ENCODE assay signal across 8 cellular contexts in the genomic region with DNA sequence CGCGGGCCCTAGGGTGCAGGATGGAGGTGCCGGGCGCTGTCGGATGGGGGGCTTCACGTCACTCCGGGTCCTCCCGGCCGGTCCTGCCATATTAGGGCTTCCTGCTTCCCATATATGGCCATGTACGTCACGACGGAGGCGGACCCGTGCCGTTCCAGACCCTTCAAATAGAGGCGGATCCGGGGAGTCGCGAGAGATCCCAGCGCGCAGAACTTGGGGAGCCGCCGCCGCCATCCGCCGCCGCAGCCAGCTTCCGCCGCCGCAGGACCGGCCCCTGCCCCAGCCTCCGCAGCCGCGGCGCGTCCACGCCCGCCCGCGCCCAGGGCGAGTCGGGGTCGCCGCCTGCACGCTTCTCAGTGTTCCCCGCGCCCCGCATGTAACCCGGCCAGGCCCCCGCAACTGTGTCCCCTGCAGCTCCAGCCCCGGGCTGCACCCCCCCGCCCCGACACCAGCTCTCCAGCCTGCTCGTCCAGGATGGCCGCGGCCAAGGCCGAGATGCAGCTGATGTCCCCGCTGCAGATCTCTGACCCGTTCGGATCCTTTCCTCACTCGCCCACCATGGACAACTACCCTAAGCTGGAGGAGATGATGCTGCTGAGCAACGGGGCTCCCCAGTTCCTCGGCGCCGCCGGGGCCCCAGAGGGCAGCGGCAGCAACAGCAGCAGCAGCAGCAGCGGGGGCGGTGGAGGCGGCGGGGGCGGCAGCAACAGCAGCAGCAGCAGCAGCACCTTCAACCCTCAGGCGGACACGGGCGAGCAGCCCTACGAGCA. TPM values are rescaled to one million over a fixed set of nuclear protein-coding genes. Genes with fewer than 3 reads are reported as not detected.
DNase-seq lines count a peak whose midpoint lies in the region; TF ChIP-seq lines count a peak whose summit lies in the region.

A gene (plus strand): TSS at position 192 of the 770 bp plus-strand sequence. CDS start 283 bp downstream, at position 475.

- peak within 1 kb of the TSS; percentile 95 for H3K4me2 ChIP-seq in mesenchymal stem cell (ENCODE audit: low read length, poor library complexity, severe bottlenecking)

- no peaks in the 10 kb centered on the region for H3K9me3 ChIP-seq in effector memory CD4-positive, alpha-beta T cell (ENCODE audit: control insufficient read depth, low read length)
- H3K9me3 ChIP-seq in mesenchymal stem cell (ENCODE audit: control insufficient read depth, low read length), result no peaks in the 10 kb centered on the region

- peak within 1 kb of the TSS; percentile 94 for H3K9ac ChIP-seq in mesenchymal stem cell (ENCODE audit: low read length)

- H3K79me1 ChIP-seq in mesenchymal stem cell (replicated peaks; ENCODE audit: low read length, poor library complexity, severe bottlenecking), result peaks cover 5% of the 10 kb centered on the region

- peak within 1 kb of the TSS; percentile 84 for H2AFZ ChIP-seq in mesenchymal stem cell (ENCODE audit: low read depth, low read length)

- no peaks in the 10 kb centered on the region for H3K27me3 ChIP-seq in effector memory CD4-positive, alpha-beta T cell (replicated peaks; ENCODE audit: control insufficient read depth, insufficient read depth, low read length, poor library complexity, severe bottlenecking)
- no peaks in the 10 kb centered on the region for H3K27me3 ChIP-seq in mesenchymal stem cell (ENCODE audit: control insufficient read depth in 1 of 2, insufficient read depth in 1 of 2, low read length in 2 of 2)

- peak; percentile 84 for DNase-seq in COLO668 (lab: John Stamatoyannopoulos, UW; ENCODE audit: unreplicated experiment)
- DNase-seq in GM20000 (ENCODE audit: low spot score), result peak; percentile 96
- DNase-seq in HS-27A (ENCODE audit: low read depth), result peak; percentile 55
- DNase-seq in NOMO-1 (lab: John Stamatoyannopoulos, UW; ENCODE audit: unreplicated experiment in 2 of 2), result peak; percentile 86 to 89
- peak; percentile 91 to 94 for DNase-seq in activated CD8-positive, alpha-beta memory T cell treated with anti-CD3 and anti-CD28 coated beads for 4 hours (ENCODE audit: low read depth in 2 of 2)
- DNase-seq in effector memory CD4-positive, alpha-beta T cell, result peak; percentile 94 to 96 (median 94)
- peak; percentile 95 for DNase-seq in mesenchymal stem cell
- DNase-seq in stimulated activated CD8-positive, alpha-beta memory T cell treated with anti-CD3 and anti-CD28 coated beads, Interleukin-12 subunit alpha, Interleukin-12 subunit beta, amount 100 ng/mL, for 24 hours (ENCODE audit: extremely low read depth), result peak; percentile 84

- peak within 1 kb of the TSS in 1 of 2 experiments; percentile 77 for H3K14ac ChIP-seq in mesenchymal stem cell (ENCODE audit: low read length in 2 of 2)

- peak within 1 kb of the TSS; percentile 72 to 82 for H3K4ac ChIP-seq in mesenchymal stem cell (ENCODE audit: low read depth in 1 of 2, low read length in 2 of 2)

- peak within 1 kb of the TSS; percentile 90 for H3K4me3 ChIP-seq in effector memory CD4-positive, alpha-beta T cell (ENCODE audit: insufficient read depth, low read depth, low read length, poor library complexity, severe bottlenecking)
- peak within 1 kb of the TSS; percentile 77 to 92 for H3K4me3 ChIP-seq in mesenchymal stem cell (ENCODE audit: insufficient read depth in 1 of 2, low read depth in 1 of 2, low read length in 2 of 2)

- H3K36me3 ChIP-seq in effector memory CD4-positive, alpha-beta T cell (ENCODE audit: control insufficient read depth, insufficient read depth, low read length), result no peaks in the 10 kb centered on the region
- peaks cover 13 to 16% of the 10 kb centered on the region in 2 experiments for H3K36me3 ChIP-seq in mesenchymal stem cell (ENCODE audit: control insufficient read depth in 1 of 2, insufficient read depth in 2 of 2, low read depth in 1 of 2, low read length in 2 of 2)

- H3K23ac ChIP-seq in mesenchymal stem cell (ENCODE audit: low read length in 2 of 2), result peak within 1 kb of the TSS in 1 of 2 experiments; percentile 70

- 1% methylated on average over 66 of the region's 76 CpGs for WGBS in mesenchymal stem cell

- H3K27ac ChIP-seq in effector memory CD4-positive, alpha-beta T cell (ENCODE audit: insufficient read depth, low read length, poor library complexity, severe bottlenecking), result peak within 1 kb of the TSS; percentile 97
- H3K27ac ChIP-seq in mesenchymal stem cell (ENCODE audit: low read length, poor library complexity, severe bottlenecking), result peak within 1 kb of the TSS; percentile 93

- peak within 1 kb of the TSS; percentile 91 for H2BK120ac ChIP-seq in mesenchymal stem cell (ENCODE audit: low read depth, low read length)

- H2BK5ac ChIP-seq in mesenchymal stem cell (ENCODE audit: low read depth, low read length, poor library complexity, severe bottlenecking), result peak within 1 kb of the TSS; percentile 36

- peak within 1 kb of the TSS; percentile 94 for H4K91ac ChIP-seq in mesenchymal stem cell (ENCODE audit: low read length)

- H3K18ac ChIP-seq in mesenchymal stem cell (ENCODE audit: low read depth in 1 of 2, low read length in 2 of 2), result peak within 1 kb of the TSS; percentile 95 to 98

- peak within 1 kb of the TSS; percentile 92 for H2BK15ac ChIP-seq in mesenchymal stem cell (ENCODE audit: low read depth, poor library complexity, severe bottlenecking)

- peak within 1 kb of the TSS in 1 of 2 experiments; percentile 95 for H2BK12ac ChIP-seq in mesenchymal stem cell (ENCODE audit: low read length in 2 of 2)

- no peak within 1 kb of the TSS for H2AK5ac ChIP-seq in mesenchymal stem cell (ENCODE audit: low read length, severe bottlenecking)

- peak within 1 kb of the TSS; percentile 96 for H4K8ac ChIP-seq in mesenchymal stem cell (ENCODE audit: low read length)

- peaks cover 22% of the 10 kb centered on the region for H3K4me1 ChIP-seq in effector memory CD4-positive, alpha-beta T cell (ENCODE audit: control insufficient read depth, insufficient read depth, low read length, poor library complexity, severe bottlenecking)
- H3K4me1 ChIP-seq in mesenchymal stem cell (ENCODE audit: control insufficient read depth, insufficient read depth, low read depth, low read length), result peaks cover 27% of the 10 kb centered on the region

- TF ChIP-seq CTCF in GM20000 (IDR thresholded peaks at IDR 0.05; ENCODE audit: extremely low read depth, missing control alignments), result no peak

RNA-seq across cellular contexts. Expression of the gene that starts here (rescaled TPM):
- polyA plus RNA-seq in mesenchymal stem cell (2013, experiment 1 of 2), result 459 TPM
- polyA plus RNA-seq in mesenchymal stem cell (2013, experiment 2 of 2), result 434 TPM

Comparison
In these comparisons a context has a peak if more than half of its experiments do, and no peak if none do; other contexts are left out.
1. Peak in every context shown above with its lines: DNase-seq, H3K4me3 ChIP-seq and H3K27ac ChIP-seq.